ENCODE assay signal across 20 cellular contexts in the genomic region with DNA sequence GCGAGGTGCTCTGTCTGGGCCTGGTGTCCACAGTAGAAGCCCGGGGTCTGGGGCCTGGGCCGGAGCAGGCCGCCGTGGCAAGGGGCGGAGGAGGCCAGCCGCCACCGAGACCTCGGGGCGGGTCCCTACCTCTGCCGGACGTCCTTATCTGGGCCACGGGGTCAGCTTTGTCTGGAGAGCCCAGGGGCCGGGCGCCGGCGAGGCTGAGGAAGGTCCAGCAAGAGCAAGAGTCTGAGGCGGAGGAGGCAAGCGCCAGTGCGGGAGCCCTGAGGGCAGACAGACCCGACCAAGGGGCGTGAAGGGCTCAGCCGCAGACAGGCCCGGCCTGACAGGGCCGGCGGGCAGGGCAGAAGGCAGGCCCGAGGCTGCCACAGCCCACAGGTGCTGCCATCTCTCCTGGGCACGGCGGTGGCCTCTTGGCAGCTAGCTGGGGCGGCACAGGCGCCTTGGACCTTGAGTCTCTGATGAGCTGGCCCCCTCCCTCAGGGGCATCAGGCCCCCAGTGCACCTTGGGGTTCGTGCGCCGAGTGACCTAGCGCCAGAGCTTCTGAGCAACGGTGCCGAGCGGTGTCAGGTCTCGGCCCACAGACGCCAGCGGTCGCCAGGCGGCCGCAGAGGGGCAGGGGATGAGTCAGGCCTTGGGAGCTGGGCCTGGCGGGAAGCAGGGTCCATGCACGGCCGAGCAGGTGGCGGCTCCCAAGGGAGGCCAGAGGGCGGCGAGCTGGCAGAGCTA.
"Had no signal": no experiment of that assay in that cellular context is flagged by ENCODE, and none has a peak within 500 bp of the region (broad histone marks: within the 10 kb centered on the region; RNA-seq: fewer than 3 reads in every experiment).

No MANE protein-coding gene starts in this region.

- H3K9me3 ChIP-seq: breast epithelium, heart left ventricle, thyroid gland had no signal

- H3K9me3 Mint-ChIP-seq: activated CD4-positive, alpha-beta T cell treated with anti-CD3 and anti-CD28 coated beads, Interleukin-2, amount 10 ng/mL, durations not matched to agents 7 days and 5 days; activated naive CD8-positive, alpha-beta T cell treated with anti-CD3 and anti-CD28 coated beads, Interleukin-2, amount 10 ng/mL, durations not matched to agents 7 days and 5 days; activated T-helper 1 cell treated with anti-CD3 and anti-CD28 coated beads, Interleukin-12 subunit alpha, Interleukin-12 subunit beta, Interleukin-2, Interleukin-4 antibody, amounts not matched to agents 30 ng/mL and 10 ng/mL and 1 ng/mL, durations not matched to agents 14 hours and 24 hours and 36 hours; naive B cell; neural progenitor cell; T-cell had no signal

- H3K4me1 Mint-ChIP-seq: activated naive CD8-positive, alpha-beta T cell treated with anti-CD3 and anti-CD28 coated beads, Interleukin-2, amount 10 ng/mL, durations not matched to agents 7 days and 5 days; neural progenitor cell had no signal

- H3K27me3 Mint-ChIP-seq: activated CD4-positive, alpha-beta T cell treated with anti-CD3 and anti-CD28 coated beads, Interleukin-2, amount 10 ng/mL, durations not matched to agents 7 days and 5 days; activated naive CD8-positive, alpha-beta T cell treated with anti-CD3 and anti-CD28 coated beads, Interleukin-2, amount 10 ng/mL, durations not matched to agents 7 days and 5 days; naive B cell; T-cell had no signal

- H3K36me3 ChIP-seq: neural progenitor cell had no signal

- FAIRE-seq: frontal cortex, urothelium cell line had no signal

- H3K4me2 ChIP-seq: neural progenitor cell had no signal

- H3K27me3 ChIP-seq: breast epithelium, heart left ventricle, neural progenitor cell, thyroid gland had no signal

- H3K9ac ChIP-seq: neural progenitor cell, parathyroid adenoma had no signal

- H3K4me1 ChIP-seq: breast epithelium, neural progenitor cell had no signal

- H3K4me3 ChIP-seq: breast epithelium, heart left ventricle, lung, neural progenitor cell, thyroid gland had no signal

- DNase-seq: activated CD4-positive, alpha-beta T cell treated with anti-CD3 and anti-CD28 coated beads, Interleukin-2, amount 10 ng/mL, durations not matched to agents 7 days and 5 days; activated naive CD4-positive, alpha-beta T cell; activated naive CD8-positive, alpha-beta T cell treated with anti-CD3 and anti-CD28 coated beads, Interleukin-2, amount 10 ng/mL, durations not matched to agents 7 days and 5 days; anterior cingulate cortex; cerebellar nuclear complex; effector memory CD4-positive, alpha-beta T cell; heart left ventricle; naive B cell; retina; T-cell; T-helper 9 cell; thyroid gland had no signal

- H2AFZ ChIP-seq: neural progenitor cell, parathyroid adenoma had no signal

- ATAC-seq: heart left ventricle, T-cell had no signal

- H3K27ac ChIP-seq: breast epithelium, epithelial cell of prostate, heart left ventricle, neural progenitor cell, parathyroid adenoma, thyroid gland had no signal

- H3K4me3 Mint-ChIP-seq: activated CD4-positive, alpha-beta T cell treated with anti-CD3 and anti-CD28 coated beads, Interleukin-2, amount 10 ng/mL, durations not matched to agents 7 days and 5 days; activated naive CD8-positive, alpha-beta T cell treated with anti-CD3 and anti-CD28 coated beads, Interleukin-2, amount 10 ng/mL, durations not matched to agents 7 days and 5 days; activated T-helper 1 cell treated with anti-CD3 and anti-CD28 coated beads, Interleukin-12 subunit alpha, Interleukin-12 subunit beta, Interleukin-2, Interleukin-4 antibody, amounts not matched to agents 30 ng/mL and 10 ng/mL and 1 ng/mL, durations not matched to agents 14 hours and 24 hours and 36 hours; neural progenitor cell; T-cell had no signal
